In the genomic region with DNA sequence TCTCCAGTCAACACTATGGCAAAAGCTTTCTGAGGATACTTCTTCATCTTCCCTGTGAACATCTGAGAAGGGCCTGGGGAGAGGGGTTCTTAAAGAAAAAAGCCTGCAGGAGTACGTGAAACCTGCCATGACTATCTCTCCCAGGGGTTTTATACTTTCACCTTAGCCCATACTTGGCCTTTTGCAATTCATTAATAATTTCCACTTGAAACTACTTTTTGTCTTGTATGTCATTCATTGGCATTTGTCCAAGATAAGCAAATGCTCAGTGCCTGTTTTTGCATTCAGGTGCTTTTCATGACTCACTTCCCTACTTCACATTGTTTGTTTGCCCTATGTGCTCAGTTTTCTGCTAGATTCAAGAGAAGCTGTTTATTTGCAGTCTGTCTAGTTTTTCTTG, we compare ENCODE assay signal across 1 cellular context.
TF ChIP-seq lines count a peak whose summit lies in the region.

No MANE protein-coding gene starts in this region.

TF ChIP-seq in HEK293, 187 proteins besides CTCF, POLR2A, EP300 and RAD21 (continued from another document and continues in another):
- TF ChIP-seq, protein P1, sequence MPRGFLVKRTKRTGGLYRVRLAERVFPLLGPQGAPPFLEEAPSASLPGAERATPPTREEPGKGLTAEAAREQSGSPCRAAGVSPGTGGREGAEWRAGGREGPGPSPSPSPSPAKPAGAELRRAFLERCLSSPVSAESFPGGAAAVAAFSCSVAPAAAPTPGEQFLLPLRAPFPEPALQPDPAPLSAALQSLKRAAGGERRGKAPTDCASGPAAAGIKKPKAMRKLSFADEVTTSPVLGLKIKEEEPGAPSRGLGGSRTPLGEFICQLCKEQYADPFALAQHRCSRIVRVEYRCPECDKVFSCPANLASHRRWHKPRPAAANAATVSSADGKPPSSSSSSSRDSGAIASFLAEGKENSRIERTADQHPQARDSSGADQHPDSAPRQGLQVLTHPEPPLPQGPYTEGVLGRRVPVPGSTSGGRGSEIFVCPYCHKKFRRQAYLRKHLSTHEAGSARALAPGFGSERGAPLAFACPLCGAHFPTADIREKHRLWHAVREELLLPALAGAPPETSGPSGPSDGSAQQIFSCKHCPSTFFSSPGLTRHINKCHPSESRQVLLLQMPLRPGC (tag by site-specific recombination; IDR thresholded peaks at IDR 0.05) = 0 out of 2 replicates have a peak, but pooled peaks have one; percentile 19
- no peak for TF ChIP-seq ZNF707 (tag by site-specific recombination; IDR thresholded peaks at IDR 0.05)
- TF ChIP-seq GLIS1 (tag by site-specific recombination; IDR thresholded peaks at IDR 0.05) = no peak
- TF ChIP-seq ZBTB26 (tag by site-specific recombination; optimal IDR thresholded peaks at IDR 0.05) = no peak
- TF ChIP-seq KLF8 (tag by site-specific recombination; IDR thresholded peaks at IDR 0.05) = peak; percentile 68; the same call in 1 of the 2 replicates
- no peak for TF ChIP-seq ZNF626 (tag by site-specific recombination; IDR thresholded peaks at IDR 0.05)
- no peak for TF ChIP-seq ZNF140 (tag by site-specific recombination; IDR thresholded peaks at IDR 0.05)
- no peak for TF ChIP-seq ZBTB44 (tag by site-specific recombination; IDR thresholded peaks at IDR 0.05)
- TF ChIP-seq ZBTB7A (tag by site-specific recombination; IDR thresholded peaks at IDR 0.05; ENCODE audit: low read depth) = no peak
- TF ChIP-seq ZNF274 (IDR thresholded peaks at IDR 0.05; ENCODE audit: low read length) = no peak
- TF ChIP-seq ZNF274 (tag by site-specific recombination; IDR thresholded peaks at IDR 0.05; ENCODE audit: borderline replicate concordance) = no peak
- TF ChIP-seq HOXD13 (CRISPR knock-in tag; IDR thresholded peaks at IDR 0.05; ENCODE audit: borderline replicate concordance) = no peak
- TF ChIP-seq ZNF132 (tag by site-specific recombination; IDR thresholded peaks at IDR 0.05; ENCODE audit: borderline replicate concordance) = no peak
- TF ChIP-seq, protein P2, sequence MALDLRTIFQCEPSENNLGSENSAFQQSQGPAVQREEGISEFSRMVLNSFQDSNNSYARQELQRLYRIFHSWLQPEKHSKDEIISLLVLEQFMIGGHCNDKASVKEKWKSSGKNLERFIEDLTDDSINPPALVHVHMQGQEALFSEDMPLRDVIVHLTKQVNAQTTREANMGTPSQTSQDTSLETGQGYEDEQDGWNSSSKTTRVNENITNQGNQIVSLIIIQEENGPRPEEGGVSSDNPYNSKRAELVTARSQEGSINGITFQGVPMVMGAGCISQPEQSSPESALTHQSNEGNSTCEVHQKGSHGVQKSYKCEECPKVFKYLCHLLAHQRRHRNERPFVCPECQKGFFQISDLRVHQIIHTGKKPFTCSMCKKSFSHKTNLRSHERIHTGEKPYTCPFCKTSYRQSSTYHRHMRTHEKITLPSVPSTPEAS (tag by site-specific recombination; IDR thresholded peaks at IDR 0.05) = no peak
- TF ChIP-seq PRDM1 (tag by site-specific recombination; IDR thresholded peaks at IDR 0.05) = no peak
- no peak for TF ChIP-seq SCRT2 (tag by site-specific recombination; IDR thresholded peaks at IDR 0.05)
- no peak for TF ChIP-seq ZNF133 (tag by site-specific recombination; IDR thresholded peaks at IDR 0.05)
- 0 out of 2 replicates have a peak, but pooled peaks have one; percentile 41 for TF ChIP-seq ZNF366 (tag by site-specific recombination; conservative IDR thresholded peaks at IDR 0.05)
- no peak for TF ChIP-seq KLF16 (tag by site-specific recombination; IDR thresholded peaks at IDR 0.05)
- no peak for TF ChIP-seq IKZF3 (tag by site-specific recombination; IDR thresholded peaks at IDR 0.05)
- TF ChIP-seq, protein P3, sequence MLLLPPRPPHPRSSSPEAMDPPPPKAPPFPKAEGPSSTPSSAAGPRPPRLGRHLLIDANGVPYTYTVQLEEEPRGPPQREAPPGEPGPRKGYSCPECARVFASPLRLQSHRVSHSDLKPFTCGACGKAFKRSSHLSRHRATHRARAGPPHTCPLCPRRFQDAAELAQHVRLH (tag by site-specific recombination; IDR thresholded peaks at IDR 0.05) = no peak
- peak; percentile 79 for TF ChIP-seq FEZF1 (tag by site-specific recombination; IDR thresholded peaks at IDR 0.05)
- TF ChIP-seq ZNF37A (tag by site-specific recombination; IDR thresholded peaks at IDR 0.05) = no peak
- TF ChIP-seq ZNF211 (tag by site-specific recombination; IDR thresholded peaks at IDR 0.05; ENCODE audit: low read depth) = no peak
- 0 out of 2 replicates have a peak, but pooled peaks have one; percentile 31 for TF ChIP-seq ZNF558 (tag by site-specific recombination; IDR thresholded peaks at IDR 0.05)
- TF ChIP-seq, protein P4, sequence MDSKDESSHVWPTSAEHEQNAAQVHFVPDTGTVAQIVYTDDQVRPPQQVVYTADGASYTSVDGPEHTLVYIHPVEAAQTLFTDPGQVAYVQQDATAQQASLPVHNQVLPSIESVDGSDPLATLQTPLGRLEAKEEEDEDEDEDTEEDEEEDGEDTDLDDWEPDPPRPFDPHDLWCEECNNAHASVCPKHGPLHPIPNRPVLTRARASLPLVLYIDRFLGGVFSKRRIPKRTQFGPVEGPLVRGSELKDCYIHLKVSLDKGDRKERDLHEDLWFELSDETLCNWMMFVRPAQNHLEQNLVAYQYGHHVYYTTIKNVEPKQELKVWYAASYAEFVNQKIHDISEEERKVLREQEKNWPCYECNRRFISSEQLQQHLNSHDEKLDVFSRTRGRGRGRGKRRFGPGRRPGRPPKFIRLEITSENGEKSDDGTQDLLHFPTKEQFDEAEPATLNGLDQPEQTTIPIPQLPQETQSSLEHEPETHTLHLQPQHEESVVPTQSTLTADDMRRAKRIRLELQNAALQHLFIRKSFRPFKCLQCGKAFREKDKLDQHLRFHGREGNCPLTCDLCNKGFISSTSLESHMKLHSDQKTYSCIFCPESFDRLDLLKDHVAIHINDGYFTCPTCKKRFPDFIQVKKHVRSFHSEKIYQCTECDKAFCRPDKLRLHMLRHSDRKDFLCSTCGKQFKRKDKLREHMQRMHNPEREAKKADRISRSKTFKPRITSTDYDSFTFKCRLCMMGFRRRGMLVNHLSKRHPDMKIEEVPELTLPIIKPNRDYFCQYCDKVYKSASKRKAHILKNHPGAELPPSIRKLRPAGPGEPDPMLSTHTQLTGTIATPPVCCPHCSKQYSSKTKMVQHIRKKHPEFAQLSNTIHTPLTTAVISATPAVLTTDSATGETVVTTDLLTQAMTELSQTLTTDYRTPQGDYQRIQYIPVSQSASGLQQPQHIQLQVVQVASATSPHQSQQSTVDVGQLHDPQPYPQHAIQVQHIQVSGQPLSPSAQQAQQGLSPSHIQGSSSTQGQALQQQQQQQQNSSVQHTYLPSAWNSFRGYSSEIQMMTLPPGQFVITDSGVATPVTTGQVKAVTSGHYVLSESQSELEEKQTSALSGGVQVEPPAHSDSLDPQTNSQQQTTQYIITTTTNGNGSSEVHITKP (tag by site-specific recombination; IDR thresholded peaks at IDR 0.05) = no peak
- no peak for TF ChIP-seq ZNF24 (tag by site-specific recombination; IDR thresholded peaks at IDR 0.05)
- TF ChIP-seq, protein P5, sequence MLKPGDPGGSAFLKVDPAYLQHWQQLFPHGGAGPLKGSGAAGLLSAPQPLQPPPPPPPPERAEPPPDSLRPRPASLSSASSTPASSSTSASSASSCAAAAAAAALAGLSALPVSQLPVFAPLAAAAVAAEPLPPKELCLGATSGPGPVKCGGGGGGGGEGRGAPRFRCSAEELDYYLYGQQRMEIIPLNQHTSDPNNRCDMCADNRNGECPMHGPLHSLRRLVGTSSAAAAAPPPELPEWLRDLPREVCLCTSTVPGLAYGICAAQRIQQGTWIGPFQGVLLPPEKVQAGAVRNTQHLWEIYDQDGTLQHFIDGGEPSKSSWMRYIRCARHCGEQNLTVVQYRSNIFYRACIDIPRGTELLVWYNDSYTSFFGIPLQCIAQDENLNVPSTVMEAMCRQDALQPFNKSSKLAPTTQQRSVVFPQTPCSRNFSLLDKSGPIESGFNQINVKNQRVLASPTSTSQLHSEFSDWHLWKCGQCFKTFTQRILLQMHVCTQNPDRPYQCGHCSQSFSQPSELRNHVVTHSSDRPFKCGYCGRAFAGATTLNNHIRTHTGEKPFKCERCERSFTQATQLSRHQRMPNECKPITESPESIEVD (tag by site-specific recombination; IDR thresholded peaks at IDR 0.05) = peak; percentile 59
- 0 out of 2 replicates have a peak, but pooled peaks have one; percentile 45 for TF ChIP-seq PRDM4 (tag by site-specific recombination; IDR thresholded peaks at IDR 0.05)
- no peak for TF ChIP-seq ZSCAN5A (tag by site-specific recombination; IDR thresholded peaks at IDR 0.05)
- no peak for TF ChIP-seq ZNF266 (tag by site-specific recombination; IDR thresholded peaks at IDR 0.05; ENCODE audit: low read depth)
- TF ChIP-seq ZNF146 (tag by site-specific recombination; IDR thresholded peaks at IDR 0.05) = no peak
- TF ChIP-seq ZNF239 (tag by site-specific recombination; IDR thresholded peaks at IDR 0.05) = no peak
- TF ChIP-seq ZBTB21 (tag by site-specific recombination; IDR thresholded peaks at IDR 0.05) = 0 out of 2 replicates have a peak, but pooled peaks have one; percentile 20
- no peak for TF ChIP-seq ZNF221 (tag by site-specific recombination; IDR thresholded peaks at IDR 0.05; ENCODE audit: borderline replicate concordance)
- peak; percentile 57; the same call in 1 of the 2 replicates for TF ChIP-seq ZNF184 (tag by site-specific recombination; IDR thresholded peaks at IDR 0.05)
- no peak for TF ChIP-seq ZNF768 (tag by site-specific recombination; IDR thresholded peaks at IDR 0.05)
- TF ChIP-seq ZNF530 (tag by site-specific recombination; IDR thresholded peaks at IDR 0.05; ENCODE audit: low read depth) = no peak
- TF ChIP-seq RBAK (tag by site-specific recombination; IDR thresholded peaks at IDR 0.05) = no peak
- TF ChIP-seq, protein P6, sequence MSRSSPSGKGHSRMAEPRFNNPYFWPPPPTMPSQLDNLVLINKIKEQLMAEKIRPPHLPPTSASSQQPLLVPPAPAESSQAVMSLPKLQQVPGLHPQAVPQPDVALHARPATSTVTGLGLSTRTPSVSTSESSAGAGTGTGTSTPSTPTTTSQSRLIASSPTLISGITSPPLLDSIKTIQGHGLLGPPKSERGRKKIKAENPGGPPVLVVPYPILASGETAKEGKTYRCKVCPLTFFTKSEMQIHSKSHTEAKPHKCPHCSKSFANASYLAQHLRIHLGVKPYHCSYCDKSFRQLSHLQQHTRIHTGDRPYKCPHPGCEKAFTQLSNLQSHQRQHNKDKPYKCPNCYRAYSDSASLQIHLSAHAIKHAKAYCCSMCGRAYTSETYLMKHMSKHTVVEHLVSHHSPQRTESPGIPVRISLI (tag by site-specific recombination; IDR thresholded peaks at IDR 0.05) = peak; percentile 48; the same call in 1 of the 2 replicates
- no peak for TF ChIP-seq SP2 (tag by site-specific recombination; IDR thresholded peaks at IDR 0.05)
- TF ChIP-seq ZFP69B (tag by site-specific recombination; IDR thresholded peaks at IDR 0.05) = no peak
- TF ChIP-seq ZNF391 (tag by site-specific recombination; IDR thresholded peaks at IDR 0.05; ENCODE audit: borderline replicate concordance, low read depth) = no peak
